Comparison of ENCODE assay signal across 19 cellular contexts in genomic region chr7:20442951-20443350, GRCh38.
DNase-seq lines count a peak whose midpoint lies in the region; ATAC-seq, FAIRE-seq and TF ChIP-seq lines count a peak whose summit lies in the region.
"Had no signal": no experiment of that assay in that cellular context is flagged by ENCODE, and none has a peak within 500 bp of the region (broad histone marks: within the 10 kb centered on the region; RNA-seq: fewer than 3 reads in every experiment).

No MANE protein-coding gene starts in this region.

- peaks cover 20% of the 10 kb centered on the region for H3K4me1 Mint-ChIP-seq in nephron

- 56% methylated on average over 8 of the region's 8 CpGs for WGBS in right cardiac atrium

- TF ChIP-seq CTCF in left ventricle myocardium inferior (IDR thresholded peaks at IDR 0.05; ENCODE audit: borderline replicate concordance) (no peak), endothelial cell of umbilical vein (IDR thresholded peaks at IDR 0.05; ENCODE audit: extremely low read depth in 1 of 2, insufficient read depth in 1 of 2, low read depth in 1 of 2, low read length in 2 of 2) (no peak), nephron (IDR thresholded peaks at IDR 0.05; ENCODE audit: unreplicated experiment in 3 of 3) (no peak), vagina (IDR thresholded peaks at IDR 0.05) (no peak)

- H3K36me3 ChIP-seq in left ventricle myocardium inferior = no peaks in the 10 kb centered on the region
- H3K36me3 ChIP-seq in endothelial cell of umbilical vein (ENCODE audit: control insufficient read depth in 2 of 2, extremely low read depth in 1 of 2, insufficient read depth in 2 of 2, low read length in 2 of 2) = no peaks in the 10 kb centered on the region
- no peaks in the 10 kb centered on the region for H3K36me3 ChIP-seq in vagina

- no peak overlapping the region for H3K4me3 Mint-ChIP-seq in nephron
- H3K4me3 Mint-ChIP-seq: CD14-positive monocyte; CD8-positive, alpha-beta T cell had no signal

- no peak overlapping the region for H3K9ac ChIP-seq in endothelial cell of umbilical vein (replicated peaks; ENCODE audit: extremely low read depth, insufficient read depth, low read length)

- H3K4me3 ChIP-seq in right cardiac atrium (ENCODE audit: low read length) (no peak overlapping the region), left ventricle myocardium inferior (no peak overlapping the region), endothelial cell of umbilical vein (replicated peaks in 1 of 3; ENCODE audit: insufficient read depth in 1 of 3, low read depth in 1 of 3, low read length in 3 of 3) (no peak overlapping the region), vagina (no peak overlapping the region)

- H3K4me2 ChIP-seq in endothelial cell of umbilical vein (ENCODE audit: insufficient read depth, low read length) = no peak overlapping the region

- H4K20me1 ChIP-seq in endothelial cell of umbilical vein (replicated peaks; ENCODE audit: control insufficient read depth, extremely low read depth, insufficient read depth, low read length) = no peaks in the 10 kb centered on the region

- H3K27ac ChIP-seq in right cardiac atrium (ENCODE audit: low read length) = no peak overlapping the region
- no peak overlapping the region for H3K27ac ChIP-seq in left ventricle myocardium inferior (replicated peaks)
- no peak overlapping the region for H3K27ac ChIP-seq in endothelial cell of umbilical vein (ENCODE audit: insufficient read depth, low read depth, low read length)
- peak overlapping the region; percentile 71 for H3K27ac ChIP-seq in vagina
- H3K27ac ChIP-seq: HL-60 had no signal

- dilution Hi-C loops in endothelial cell of umbilical vein (cut with MboI; ENCODE audit: extremely low pct_ligation_motif_present, low sequenced_read_pairs) = no loop called here

- H3K36me3 Mint-ChIP-seq in nephron (ENCODE audit: low read depth) = no peaks in the 10 kb centered on the region
- H3K36me3 Mint-ChIP-seq: CD8-positive, alpha-beta T cell had no signal

- no peaks in the 10 kb centered on the region for H3K27me3 ChIP-seq in right cardiac atrium (ENCODE audit: control insufficient read depth, insufficient read depth)
- peaks cover 4% of the 10 kb centered on the region for H3K27me3 ChIP-seq in left ventricle myocardium inferior (ENCODE audit: low read depth)
- no peaks in the 10 kb centered on the region for H3K27me3 ChIP-seq in endothelial cell of umbilical vein (ENCODE audit: control insufficient read depth in 2 of 2, insufficient read depth in 2 of 2, low read length in 2 of 2)
- H3K27me3 ChIP-seq in vagina = no peaks in the 10 kb centered on the region

- H3K79me2 ChIP-seq in endothelial cell of umbilical vein (ENCODE audit: control insufficient read depth, insufficient read depth, low read length) = no peaks in the 10 kb centered on the region

- H3K9me3 Mint-ChIP-seq in nephron = peaks cover 12% of the 10 kb centered on the region
- H3K9me3 Mint-ChIP-seq: CD8-positive, alpha-beta T cell had no signal

- H3K27me3 Mint-ChIP-seq in nephron (ENCODE audit: low read depth) = peaks cover 13% of the 10 kb centered on the region

- TF ChIP-seq POLR2A in endothelial cell of umbilical vein (IDR thresholded peaks at IDR 0.05; ENCODE audit: low read depth, low read length) = no peak
- TF ChIP-seq POLR2A in vagina (IDR thresholded peaks at IDR 0.05) = no peak

- no peaks in the 10 kb centered on the region for H3K9me1 ChIP-seq in endothelial cell of umbilical vein (replicated peaks; ENCODE audit: control insufficient read depth, extremely low read depth, insufficient read depth, low read length)

- ATAC-seq in right cardiac atrium (no peak), GM21447 (IDR thresholded peaks at IDR 0.05; ENCODE audit: unreplicated experiment) (no peak), HG03457 (IDR thresholded peaks at IDR 0.05; ENCODE audit: unreplicated experiment) (no peak)
- ATAC-seq: CD8-positive, alpha-beta T cell had no signal

- DNase-seq in right cardiac atrium (peak in 2 of 3 donors; percentile 18 to 44), left ventricle myocardium inferior (no peak), endothelial cell of umbilical vein (ENCODE audit: low read depth, low spot score) (peak; percentile 52), vagina (ENCODE audit: extremely low spot score in 2 of 2) (peak in 1 of 2 donors; percentile 85)
- DNase-seq in activated CD4-positive, alpha-beta T cell treated with anti-CD3 and anti-CD28 coated beads, Interleukin-2, amount 50 U/mL, for 1 hour = no peak
- DNase-seq: CD8-positive, alpha-beta T cell; COR-L47; DMS153; DMS79 treated with DMSO at 0.1 percent for 48 hours; EL; H7 had no signal

- intact Hi-C loops in right cardiac atrium (cut with DNase I) = no loop called here
- intact Hi-C loops in left ventricle myocardium inferior (cut with micrococcal nuclease) = no loop called here
- intact Hi-C loops in endothelial cell of umbilical vein (cut with micrococcal nuclease) = no loop called here
- intact Hi-C loops in vagina (cut with DNase I) = no loop called here

- H3K27ac Mint-ChIP-seq in nephron = peak overlapping the region; percentile 43 to 63 (median 59)
- H3K27ac Mint-ChIP-seq: CD8-positive, alpha-beta T cell had no signal

- POLR2A ChIA-PET in endothelial cell of umbilical vein (lab: Charles Lee) = no interaction called here

- no peak overlapping the region for H2AFZ ChIP-seq in endothelial cell of umbilical vein (ENCODE audit: low read depth, low read length)

- FAIRE-seq in endothelial cell of umbilical vein (lab: Jason Lieb, UNC) = no peak
- FAIRE-seq: D721Med, G401.6, GM12891 had no signal

- H3K4me1 ChIP-seq in right cardiac atrium (ENCODE audit: control insufficient read depth, insufficient read depth, low read length) (no peaks in the 10 kb centered on the region), left ventricle myocardium inferior (no peaks in the 10 kb centered on the region), endothelial cell of umbilical vein (ENCODE audit: control insufficient read depth, extremely low read depth, insufficient read depth, low read length) (peaks cover 14% of the 10 kb centered on the region), vagina (peaks cover 32% of the 10 kb centered on the region)

- no TSS peak for BruUV-seq in endothelial cell of umbilical vein (replicated peaks; lab: Mats Ljungman, UMichigan)

- CTCF ChIA-PET in endothelial cell of umbilical vein (lab: Charles Lee) = interaction anchor here (1.3 to 4.8 kb wide), 2 partner anchors 155 to 695 kb away, joined by 3 to 24 read pairs; no protein-coding TSS in a partner anchor

- no peaks in the 10 kb centered on the region for H3K9me3 ChIP-seq in right cardiac atrium (ENCODE audit: control insufficient read depth, low read length)
- peaks cover 18% of the 10 kb centered on the region for H3K9me3 ChIP-seq in left ventricle myocardium inferior (replicated peaks)
- H3K9me3 ChIP-seq in endothelial cell of umbilical vein (replicated peaks; ENCODE audit: control insufficient read depth, insufficient read depth, low read length) = no peaks in the 10 kb centered on the region
- no peaks in the 10 kb centered on the region for H3K9me3 ChIP-seq in vagina

TF ChIP-seq in endothelial cell of umbilical vein, 7 proteins besides CTCF, POLR2A, EP300 and RAD21:
- TF ChIP-seq FOS (IDR thresholded peaks at IDR 0.05; ENCODE audit: borderline replicate concordance, insufficient read depth, low read length) (no peak), POLR2AphosphoS5 (IDR thresholded peaks at IDR 0.05; ENCODE audit: insufficient read depth, low read depth, low read length) (no peak)

Comparison
In these comparisons a context has a peak if more than half of its experiments do, and no peak if none do; other contexts are left out.
1. DNase-seq: peak in right cardiac atrium (2 of 3) and endothelial cell of umbilical vein (single experiment); none in left ventricle myocardium inferior (single experiment) and activated CD4-positive, alpha-beta T cell treated with anti-CD3 and anti-CD28 coated beads, Interleukin-2, amount 50 U/mL, for 1 hour (single experiment).